In the genomic region with DNA sequence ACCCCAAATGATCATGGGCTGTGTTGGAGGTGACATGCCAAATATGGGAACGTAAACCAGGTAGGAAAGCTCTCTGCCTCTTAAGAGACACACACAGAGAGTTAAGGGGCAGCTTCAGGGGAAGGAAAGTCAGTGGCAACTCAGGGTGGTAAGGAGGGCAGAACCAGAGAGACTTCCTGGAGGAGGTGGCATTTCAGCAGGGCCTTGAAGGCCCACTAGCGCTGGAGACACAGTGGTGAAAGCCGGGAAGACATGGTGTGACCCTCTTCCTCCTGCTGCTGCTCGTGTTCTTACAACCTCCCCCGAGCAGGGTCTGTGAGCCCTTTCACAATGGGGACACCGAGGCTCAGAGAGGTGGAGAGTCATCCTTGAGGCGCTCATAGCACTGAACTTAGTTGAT, we compare ENCODE assay signal across 35 cellular contexts.
"Had no signal": no experiment of that assay in that cellular context is flagged by ENCODE, and none has a peak within 500 bp of the region (broad histone marks: within the 10 kb centered on the region; RNA-seq: fewer than 3 reads in every experiment).

No MANE protein-coding gene starts in this region.

- H3K27ac ChIP-seq: brain microvascular endothelial cell, PC-9, RWPE1, SJCRH30, SK-N-MC, WERI-Rb-1 had no signal

- H3K27me3 ChIP-seq: brain microvascular endothelial cell, SJCRH30 had no signal

- DNase-seq: activated CD4-positive, alpha-beta memory T cell treated with anti-CD3 and anti-CD28 coated beads, Interleukin-2, amount 10 ng/mL, durations not matched to agents 7 days and 5 days; activated CD4-positive, alpha-beta T cell treated with anti-CD3 and anti-CD28 coated beads for 1 hour; activated CD4-positive, alpha-beta T cell treated with anti-CD3 and anti-CD28 coated beads for 48 hours; activated CD4-positive, CD25-positive, alpha-beta regulatory T cell; activated CD8-positive, alpha-beta memory T cell treated with anti-CD3 and anti-CD28 coated beads for 24 hours; activated CD8-positive, alpha-beta memory T cell treated with anti-CD3 and anti-CD28 coated beads, Interleukin-2, amount 10 ng/mL, durations not matched to agents 7 days and 5 days; activated CD8-positive, alpha-beta memory T cell treated with anti-CD3 and anti-CD28 coated beads, Interleukin-2, amount 50 U/mL, for 48 hours; activated effector memory CD4-positive, alpha-beta T cell treated with anti-CD3 and anti-CD28 coated beads, Interleukin-2, amount 50 U/mL, for 16 hours; activated naive CD4-positive, alpha-beta T cell; activated naive CD4-positive, alpha-beta T cell treated with anti-CD3 and anti-CD28 coated beads, Interleukin-2, amount 50 U/mL, for 16 hours; activated naive CD8-positive, alpha-beta T cell treated with anti-CD3 and anti-CD28 coated beads for 36 hours; activated T-cell treated with anti-CD3 and anti-CD28 coated beads, Interleukin-2, amount 50 U/mL, for 48 hours; amniotic stem cell; aorta; brain microvascular endothelial cell; central memory CD4-positive, alpha-beta T cell; Karpas-422; KBM-7; NCI-H1105; NCI-H1417 treated with DMSO at 0.1 percent for 48 hours; NCI-H187 treated with DMSO at 0.1 percent for 48 hours; NCI-H2081 treated with DMSO at 0.1 percent for 48 hours; NCI-H226; NCI-H524 treated with DMSO at 0.1 percent for 48 hours; NCI-H748 treated with DMSO at 0.1 percent for 48 hours; NK-92 treated with Interleukin-12 subunit alpha and Interleukin-12 subunit beta, amount 100 ng/mL, for 24 hours; PC-9; SHP77; T1000; WERI-Rb-1 had no signal

- FAIRE-seq: RCC 7860 had no signal

- H3K36me3 ChIP-seq: brain microvascular endothelial cell, SJCRH30 had no signal

- H2AFZ ChIP-seq: PC-9 had no signal

- H3K4me1 Mint-ChIP-seq: activated CD4-positive, alpha-beta memory T cell treated with anti-CD3 and anti-CD28 coated beads, Interleukin-2, amount 10 ng/mL, durations not matched to agents 7 days and 5 days; activated CD8-positive, alpha-beta memory T cell treated with anti-CD3 and anti-CD28 coated beads, Interleukin-2, amount 10 ng/mL, durations not matched to agents 7 days and 5 days; activated naive CD8-positive, alpha-beta T cell treated with anti-CD3 and anti-CD28 coated beads for 36 hours; activated T-helper 17 cell treated with anti-CD3 and anti-CD28 coated beads, Interleukin-2, amount 50 U/mL, for 72 hours had no signal

- H3K36me3 Mint-ChIP-seq: activated CD8-positive, alpha-beta memory T cell treated with anti-CD3 and anti-CD28 coated beads, Interleukin-2, amount 10 ng/mL, durations not matched to agents 7 days and 5 days; activated naive CD8-positive, alpha-beta T cell treated with anti-CD3 and anti-CD28 coated beads for 36 hours had no signal

- H3K4me2 ChIP-seq: PC-9 had no signal

- H3K4me3 ChIP-seq: PC-9, SJCRH30, SK-N-MC had no signal

- ATAC-seq: activated CD8-positive, alpha-beta memory T cell treated with anti-CD3 and anti-CD28 coated beads, Interleukin-2, amount 10 ng/mL, durations not matched to agents 7 days and 5 days; activated T-helper 17 cell treated with anti-CD3 and anti-CD28 coated beads, Interleukin-2, amount 50 U/mL, for 72 hours had no signal

- H3K9me3 Mint-ChIP-seq: activated CD4-positive, alpha-beta memory T cell treated with anti-CD3 and anti-CD28 coated beads, Interleukin-2, amount 10 ng/mL, durations not matched to agents 7 days and 5 days; activated naive CD8-positive, alpha-beta T cell treated with anti-CD3 and anti-CD28 coated beads for 36 hours; activated T-helper 17 cell treated with anti-CD3 and anti-CD28 coated beads, Interleukin-2, amount 50 U/mL, for 72 hours had no signal

- H3K9me3 ChIP-seq: SJCRH30 had no signal

- H3K27me3 Mint-ChIP-seq: activated CD4-positive, alpha-beta memory T cell treated with anti-CD3 and anti-CD28 coated beads, Interleukin-2, amount 10 ng/mL, durations not matched to agents 7 days and 5 days; activated CD8-positive, alpha-beta memory T cell treated with anti-CD3 and anti-CD28 coated beads, Interleukin-2, amount 10 ng/mL, durations not matched to agents 7 days and 5 days; activated naive CD8-positive, alpha-beta T cell treated with anti-CD3 and anti-CD28 coated beads for 36 hours had no signal

- H3K4me3 Mint-ChIP-seq: activated CD4-positive, alpha-beta memory T cell treated with anti-CD3 and anti-CD28 coated beads, Interleukin-2, amount 10 ng/mL, durations not matched to agents 7 days and 5 days; activated CD8-positive, alpha-beta memory T cell treated with anti-CD3 and anti-CD28 coated beads, Interleukin-2, amount 10 ng/mL, durations not matched to agents 7 days and 5 days; activated naive CD8-positive, alpha-beta T cell treated with anti-CD3 and anti-CD28 coated beads for 36 hours; activated T-helper 17 cell treated with anti-CD3 and anti-CD28 coated beads, Interleukin-2, amount 50 U/mL, for 72 hours had no signal

- H3K27ac Mint-ChIP-seq: activated CD4-positive, alpha-beta memory T cell treated with anti-CD3 and anti-CD28 coated beads, Interleukin-2, amount 10 ng/mL, durations not matched to agents 7 days and 5 days; activated CD8-positive, alpha-beta memory T cell treated with anti-CD3 and anti-CD28 coated beads, Interleukin-2, amount 10 ng/mL, durations not matched to agents 7 days and 5 days; activated naive CD8-positive, alpha-beta T cell treated with anti-CD3 and anti-CD28 coated beads for 36 hours; activated T-helper 17 cell treated with anti-CD3 and anti-CD28 coated beads, Interleukin-2, amount 50 U/mL, for 72 hours had no signal
